20 cellular contexts compared by ENCODE assay signal in genomic region chr2:56589194-56589593, GRCh38.
DNase-seq lines count a peak whose midpoint lies in the region; ATAC-seq and TF ChIP-seq lines count a peak whose summit lies in the region.
"Had no signal": no experiment of that assay in that cellular context is flagged by ENCODE, and none has a peak within 500 bp of the region (broad histone marks: within the 10 kb centered on the region; RNA-seq: fewer than 3 reads in every experiment).

No MANE protein-coding gene starts in this region.

- H3K4me3 Mint-ChIP-seq in MCF 10A (ENCODE audit: unreplicated experiment) = no peak overlapping the region
- H3K4me3 Mint-ChIP-seq: CD14-positive monocyte; CD4-positive, alpha-beta memory T cell had no signal

- TF ChIP-seq CTCF in MCF 10A (IDR thresholded peaks at IDR 0.05; ENCODE audit: unreplicated experiment) (no peak), breast epithelium (IDR thresholded peaks at IDR 0.05) (no peak), RWPE2 (IDR thresholded peaks at IDR 0.05; ENCODE audit: poor library complexity, severe bottlenecking) (no peak), foreskin keratinocyte (conservative IDR thresholded peaks at IDR 0.05) (no peak), uterus (IDR thresholded peaks at IDR 0.05) (no peak)

- no peak overlapping the region for H3K27ac Mint-ChIP-seq in MCF 10A (ENCODE audit: low read depth, unreplicated experiment)
- H3K27ac Mint-ChIP-seq: CD14-positive monocyte; CD4-positive, alpha-beta memory T cell had no signal

- BruUV-seq in MCF 10A (replicated peaks; lab: Mats Ljungman, UMichigan) = no TSS peak

- no peaks in the 10 kb centered on the region for H3K36me3 ChIP-seq in breast epithelium
- H3K36me3 ChIP-seq in RWPE2 (ENCODE audit: low read depth) = no peaks in the 10 kb centered on the region
- H3K36me3 ChIP-seq in uterus = no peaks in the 10 kb centered on the region
- H3K36me3 ChIP-seq: BLaER1 had no signal

- TF ChIP-seq POLR2A in breast epithelium (IDR thresholded peaks at IDR 0.05) (no peak), uterus (IDR thresholded peaks at IDR 0.05) (no peak)

- no peaks in the 10 kb centered on the region for H3K27me3 ChIP-seq in breast epithelium
- no peaks in the 10 kb centered on the region for H3K27me3 ChIP-seq in RWPE2 (ENCODE audit: insufficient read depth, poor library complexity, severe bottlenecking)
- no peaks in the 10 kb centered on the region for H3K27me3 ChIP-seq in foreskin keratinocyte
- no peaks in the 10 kb centered on the region for H3K27me3 ChIP-seq in uterus
- H3K27me3 ChIP-seq: BLaER1 had no signal

- POLR2A ChIA-PET in MCF 10A (lab: Yijun Ruan, JAX) = no interaction called here

- H3K27me3 Mint-ChIP-seq in MCF 10A (ENCODE audit: insufficient read depth, unreplicated experiment) = no peaks in the 10 kb centered on the region
- H3K27me3 Mint-ChIP-seq: CD4-positive, alpha-beta memory T cell had no signal

- CTCF ChIA-PET in MCF 10A (lab: Yijun Ruan, JAX) = no interaction called here

- H3K36me3 Mint-ChIP-seq in MCF 10A (ENCODE audit: insufficient read depth, unreplicated experiment) = no peaks in the 10 kb centered on the region
- H3K36me3 Mint-ChIP-seq: CD14-positive monocyte; CD4-positive, alpha-beta memory T cell had no signal

- H3K9me3 Mint-ChIP-seq in MCF 10A (ENCODE audit: unreplicated experiment) = no peaks in the 10 kb centered on the region

- H3K4me1 ChIP-seq in breast epithelium (no peaks in the 10 kb centered on the region), RWPE2 (ENCODE audit: insufficient read depth, poor library complexity, severe bottlenecking) (no peaks in the 10 kb centered on the region), foreskin keratinocyte (peaks cover 6% of the 10 kb centered on the region), uterus (no peaks in the 10 kb centered on the region)
- H3K4me1 ChIP-seq: A549, BLaER1 had no signal

- in situ Hi-C loops in G401 (cut with HindIII; ENCODE audit: low sequenced_read_pairs) = no loop called here

- peaks cover 14% of the 10 kb centered on the region for H3K4me1 Mint-ChIP-seq in MCF 10A (ENCODE audit: insufficient read depth, unreplicated experiment)
- H3K4me1 Mint-ChIP-seq: CD14-positive monocyte; CD4-positive, alpha-beta memory T cell had no signal

- ATAC-seq in RWPE2 (ENCODE audit: low read depth) (0 out of 3 replicates have a peak, but pooled peaks have one; percentile 23), foreskin keratinocyte (peak; percentile 61)
- ATAC-seq: A549, HCT116, K562 had no signal

- no peak overlapping the region for H3K4me3 ChIP-seq in breast epithelium
- H3K4me3 ChIP-seq in RWPE2 (ENCODE audit: severe bottlenecking) = no peak overlapping the region
- H3K4me3 ChIP-seq in uterus = no peak overlapping the region
- H3K4me3 ChIP-seq: A549, BLaER1, GM23248, K562 had no signal

- intact Hi-C loops in MCF 10A (cut with micrococcal nuclease) (no loop called here), breast epithelium (cut with DNase I; ENCODE audit: low total_unique reads) (no loop called here), uterus (cut with DNase I; ENCODE audit: low total_unique reads) (no loop called here)

- DNase-seq in MCF 10A (ENCODE audit: unreplicated experiment) = peak; percentile 24
- no peak for DNase-seq in breast epithelium (ENCODE audit: low spot score in 2 of 2)
- no peak for DNase-seq in RWPE2 (ENCODE audit: low spot score)
- no peak for DNase-seq in foreskin keratinocyte
- no peak for DNase-seq in uterus
- no peak for DNase-seq in SKM-1 (lab: John Stamatoyannopoulos, UW; ENCODE audit: unreplicated experiment)
- DNase-seq in G401 (ENCODE audit: low spot score) = no peak
- DNase-seq: AML-193; CD4-positive, alpha-beta memory T cell; DMS153; DMS79 treated with DMSO at 0.1 percent for 48 hours; GM23248; H7; IMR-90 had no signal

- H3K27ac ChIP-seq in breast epithelium = no peak overlapping the region
- H3K27ac ChIP-seq in RWPE2 (ENCODE audit: poor library complexity, severe bottlenecking) = no peak overlapping the region
- H3K27ac ChIP-seq in foreskin keratinocyte = no peak overlapping the region
- no peak overlapping the region for H3K27ac ChIP-seq in uterus
- H3K27ac ChIP-seq: 22Rv1, A549, BLaER1, GM23248 had no signal

- no peaks in the 10 kb centered on the region for H3K9me3 ChIP-seq in breast epithelium
- H3K9me3 ChIP-seq in RWPE2 (ENCODE audit: severe bottlenecking) = no peaks in the 10 kb centered on the region
- no peaks in the 10 kb centered on the region for H3K9me3 ChIP-seq in uterus
- H3K9me3 ChIP-seq: A549, BLaER1 had no signal
